ENCODE assay signal across 24 cellular contexts in the genomic region with DNA sequence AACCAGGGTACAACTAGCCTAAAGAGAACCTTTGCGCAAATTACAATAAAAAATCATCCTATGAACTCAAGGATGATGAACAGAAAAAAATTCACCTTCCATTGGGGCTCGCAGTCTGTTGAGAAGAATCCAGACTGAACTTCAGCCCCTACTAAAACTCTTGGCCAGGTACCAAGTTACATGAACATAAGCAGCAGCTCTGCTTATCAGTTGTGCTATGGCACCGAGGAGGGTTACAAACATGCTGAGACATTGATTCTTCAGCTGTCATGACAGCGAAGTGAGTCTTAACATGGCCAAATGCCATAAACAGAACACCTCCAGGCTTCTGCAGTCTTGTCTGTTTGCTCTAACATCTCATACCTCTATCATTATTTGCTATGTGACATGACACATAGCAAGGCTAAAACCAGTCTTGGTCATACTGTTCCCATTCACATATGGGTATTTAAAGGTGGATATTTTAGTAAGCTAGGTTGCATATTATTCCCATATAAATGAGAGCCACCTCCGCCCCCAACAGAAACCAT.
"Had no signal": no experiment of that assay in that cellular context is flagged by ENCODE, and none has a peak within 500 bp of the region (broad histone marks: within the 10 kb centered on the region; RNA-seq: fewer than 3 reads in every experiment).

No MANE protein-coding gene starts in this region.

- H3K9me3 ChIP-seq: adrenal gland, breast epithelium, sigmoid colon, tibial nerve, vagina had no signal

- H3K27ac ChIP-seq: adrenal gland, breast epithelium, parathyroid adenoma, sigmoid colon, spleen, tibial nerve, vagina, VCaP had no signal

- H3K27ac Mint-ChIP-seq: activated naive CD4-positive, alpha-beta T cell treated with anti-CD3 and anti-CD28 coated beads, Interleukin-2, amount 50 U/mL, for 72 hours; activated T-cell treated with anti-CD3 and anti-CD28 coated beads, Interleukin-2, amount 50 U/mL, for 72 hours; dendritic cell treated with granulocyte-macrophage colony-stimulating factor and Interleukin-4, amounts not matched to agents 40 ng/mL and 50 ng/mL, for 4 days; mesothelial cell of epicardium; nephron had no signal

- H3K4me3 Mint-ChIP-seq: activated T-cell treated with anti-CD3 and anti-CD28 coated beads, Interleukin-2, amount 50 U/mL, for 72 hours; dendritic cell treated with granulocyte-macrophage colony-stimulating factor and Interleukin-4, amounts not matched to agents 40 ng/mL and 50 ng/mL, for 4 days; mesothelial cell of epicardium; nephron had no signal

- H3K79me2 ChIP-seq: parathyroid adenoma had no signal

- H3K4me1 ChIP-seq: adrenal gland, breast epithelium, parathyroid adenoma, sigmoid colon, spleen, tibial nerve, vagina had no signal

- H3K36me3 Mint-ChIP-seq: activated naive CD4-positive, alpha-beta T cell treated with anti-CD3 and anti-CD28 coated beads, Interleukin-2, amount 50 U/mL, for 72 hours; mesothelial cell of epicardium had no signal

- H3K4me3 ChIP-seq: adrenal gland, breast epithelium, lung, sigmoid colon, spleen, tibial nerve, vagina had no signal

- H3K36me3 ChIP-seq: adrenal gland, breast epithelium, sigmoid colon, spleen, tibial nerve, vagina had no signal

- H3K27me3 Mint-ChIP-seq: dendritic cell treated with granulocyte-macrophage colony-stimulating factor and Interleukin-4, amounts not matched to agents 40 ng/mL and 50 ng/mL, for 4 days had no signal

- DNase-seq: activated CD4-positive, alpha-beta T cell treated with anti-CD3 and anti-CD28 coated beads for 1 hour; activated CD8-positive, alpha-beta memory T cell treated with anti-CD3 and anti-CD28 coated beads for 24 hours; activated CD8-positive, alpha-beta memory T cell treated with anti-CD3 and anti-CD28 coated beads, Interleukin-2, amount 50 U/mL, for 48 hours; activated gamma-delta T cell; activated T-cell treated with anti-CD3 and anti-CD28 coated beads, Interleukin-2, amount 50 U/mL, for 72 hours; adrenal gland; effector CD8-positive, alpha-beta T cell; hippocampal formation; sigmoid colon; spleen; stimulated activated CD4-positive, alpha-beta T cell treated with anti-CD3 and anti-CD28 coated beads, Interleukin-1b, Interleukin-23, amount 100 ng/mL, for 48 hours; stimulated activated CD8-positive, alpha-beta memory T cell treated with anti-CD3 and anti-CD28 coated beads, Interleukin-4, amount 100 ng/mL, for 48 hours; stimulated activated naive CD8-positive, alpha-beta T cell treated with anti-CD3 and anti-CD28 coated beads, Interleukin-15, Interleukin-2, amounts not matched to agents 100 U/mL and 50 U/mL, for 24 hours; T-helper 2 cell had no signal

- ATAC-seq: activated naive CD4-positive, alpha-beta T cell treated with anti-CD3 and anti-CD28 coated beads, Interleukin-2, amount 50 U/mL, for 72 hours; activated T-cell treated with anti-CD3 and anti-CD28 coated beads, Interleukin-2, amount 50 U/mL, for 72 hours; stimulated activated naive CD8-positive, alpha-beta T cell treated with anti-CD3 and anti-CD28 coated beads, Interleukin-15, Interleukin-2, amounts not matched to agents 100 U/mL and 50 U/mL, for 24 hours had no signal

- H2AFZ ChIP-seq: parathyroid adenoma had no signal

- H3K9ac ChIP-seq: parathyroid adenoma had no signal

- H3K9me3 Mint-ChIP-seq: mesothelial cell of epicardium, nephron had no signal

- H3K27me3 ChIP-seq: adrenal gland, breast epithelium, sigmoid colon, spleen, tibial nerve, vagina had no signal

- H3K4me1 Mint-ChIP-seq: nephron had no signal
